Comparison of ENCODE assay signal across 30 cellular contexts in the genomic region with DNA sequence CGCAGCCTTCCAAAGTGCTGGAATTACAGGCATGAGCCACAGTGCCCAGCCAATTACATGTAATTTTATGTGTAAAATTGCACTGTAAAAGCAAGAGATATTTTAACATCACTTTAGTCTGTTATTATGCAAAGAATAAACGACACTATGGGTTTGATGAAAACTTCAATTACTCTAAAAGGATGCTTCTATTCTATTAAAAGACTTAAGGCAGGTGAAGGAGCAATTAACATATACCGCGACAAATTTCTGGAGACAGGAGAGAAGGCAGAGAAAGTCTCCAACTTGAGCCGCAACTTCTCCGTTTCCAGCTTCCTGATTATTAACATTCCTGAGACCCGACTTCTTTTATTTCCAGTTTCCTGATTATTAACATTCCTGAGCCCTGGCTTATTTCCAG. TPM values are rescaled to one million over a fixed set of nuclear protein-coding genes. Genes with fewer than 3 reads are reported as not detected.
A peak's percentile ranks its signal among the peaks of the same experiment; 100 is the strongest.
DNase-seq lines count a peak whose midpoint lies in the region; ATAC-seq, FAIRE-seq and TF ChIP-seq lines count a peak whose summit lies in the region.
"Had no signal": no experiment of that assay in that cellular context is flagged by ENCODE, and none has a peak within 500 bp of the region (broad histone marks: within the 10 kb centered on the region; RNA-seq: fewer than 3 reads in every experiment).

No MANE protein-coding gene starts in this region.

- no peak for DNase-seq in stimulated activated naive CD8-positive, alpha-beta T cell treated with anti-CD3 and anti-CD28 coated beads, Interleukin-15, amount 100 ng/mL, for 72 hours
- no peak for DNase-seq in stimulated activated naive CD8-positive, alpha-beta T cell treated with anti-CD3 and anti-CD28 coated beads, Interleukin-15, Interleukin-2, amounts not matched to agents 100 U/mL and 50 U/mL, for 24 hours
- no peak for DNase-seq in RWPE1 (ENCODE audit: low spot score)
- DNase-seq in kidney, result no peak
- DNase-seq in posterior vena cava (ENCODE audit: low spot score), result no peak
- no peak for DNase-seq in natural killer cell
- DNase-seq in mesenteric fat pad (ENCODE audit: low spot score), result no peak
- DNase-seq: activated B cell treated with CpG ODN at 0.5 μM for 24 hours; activated CD4-positive, alpha-beta T cell treated with anti-CD3 and anti-CD28 coated beads, Interleukin-2, amount 50 U/mL, for 4 hours; activated CD8-positive, alpha-beta memory T cell treated with anti-CD3 and anti-CD28 coated beads, Interleukin-2, amount 50 U/mL, for 48 hours; C1 segment of cervical spinal cord; dorsolateral prefrontal cortex; heart right ventricle; left cardiac atrium; naive B cell; NCI-H1092 treated with DMSO at 0.1 percent for 48 hours; NCI-H187 treated with DMSO at 0.1 percent for 48 hours; NCI-H2227 treated with DMSO at 0.1 percent for 48 hours; pancreas; right lobe of liver; Right ventricle myocardium superior; stimulated activated CD4-positive, alpha-beta T cell treated with anti-CD3 and anti-CD28 coated beads, Interleukin-15, amount 100 ng/mL, for 24 hours; SW 1271; upper lobe of left lung had no signal

- no peak overlapping the region for H3K4me3 Mint-ChIP-seq in stimulated activated naive CD8-positive, alpha-beta T cell treated with anti-CD3 and anti-CD28 coated beads, Interleukin-15, amount 100 ng/mL, for 72 hours
- no peak overlapping the region for H3K4me3 Mint-ChIP-seq in natural killer cell
- H3K4me3 Mint-ChIP-seq: activated B cell treated with CpG ODN at 0.5 μM for 24 hours; activated T-helper 17 cell treated with anti-CD3 and anti-CD28 coated beads, Interleukin-2, amount 50 U/mL, for 72 hours; memory B cell; naive B cell had no signal

- no peak overlapping the region for H3K27ac Mint-ChIP-seq in stimulated activated naive CD8-positive, alpha-beta T cell treated with anti-CD3 and anti-CD28 coated beads, Interleukin-15, amount 100 ng/mL, for 72 hours
- no peak overlapping the region for H3K27ac Mint-ChIP-seq in natural killer cell
- H3K27ac Mint-ChIP-seq: activated B cell treated with CpG ODN at 0.5 μM for 24 hours; activated naive CD4-positive, alpha-beta T cell treated with anti-CD3 and anti-CD28 coated beads, Interleukin-2, amount 50 U/mL, for 72 hours; activated T-helper 17 cell treated with anti-CD3 and anti-CD28 coated beads, Interleukin-2, amount 50 U/mL, for 72 hours; memory B cell; naive B cell had no signal

- no peaks in the 10 kb centered on the region for H3K27me3 Mint-ChIP-seq in stimulated activated naive CD8-positive, alpha-beta T cell treated with anti-CD3 and anti-CD28 coated beads, Interleukin-15, amount 100 ng/mL, for 72 hours
- H3K27me3 Mint-ChIP-seq in natural killer cell (ENCODE audit: low read depth in 2 of 2), result no peaks in the 10 kb centered on the region
- H3K27me3 Mint-ChIP-seq: activated B cell treated with CpG ODN at 0.5 μM for 24 hours; activated T-helper 17 cell treated with anti-CD3 and anti-CD28 coated beads, Interleukin-2, amount 50 U/mL, for 72 hours; memory B cell; naive B cell had no signal

- no peaks in the 10 kb centered on the region for H3K9me3 Mint-ChIP-seq in stimulated activated naive CD8-positive, alpha-beta T cell treated with anti-CD3 and anti-CD28 coated beads, Interleukin-15, amount 100 ng/mL, for 72 hours
- H3K9me3 Mint-ChIP-seq in natural killer cell, result no peaks in the 10 kb centered on the region
- H3K9me3 Mint-ChIP-seq: activated B cell treated with CpG ODN at 0.5 μM for 24 hours; activated naive CD4-positive, alpha-beta T cell treated with anti-CD3 and anti-CD28 coated beads, Interleukin-2, amount 50 U/mL, for 72 hours; activated T-helper 17 cell treated with anti-CD3 and anti-CD28 coated beads, Interleukin-2, amount 50 U/mL, for 72 hours; memory B cell; naive B cell had no signal

- H3K4me3 ChIP-seq in mesodermal cell (ENCODE audit: extremely low read depth, insufficient read depth, low read length, poor library complexity, severe bottlenecking), result no peak overlapping the region
- no peak overlapping the region for H3K4me3 ChIP-seq in kidney (ENCODE audit: low read length in 2 of 2)
- H3K4me3 ChIP-seq: dorsolateral prefrontal cortex, heart right ventricle, pancreas, right lobe of liver, upper lobe of left lung had no signal

- no peak overlapping the region for H3K9ac ChIP-seq in kidney (ENCODE audit: low read length in 2 of 2)

- H3K27ac ChIP-seq in RWPE1 (peak overlapping the region; percentile 20; the same call in 1 of the 2 replicates), mesodermal cell (ENCODE audit: low read depth, low read length, severe bottlenecking) (peak overlapping the region; percentile 96), kidney (ENCODE audit: low read depth in 2 of 2, low read length in 2 of 2) (no peak overlapping the region)
- H3K27ac ChIP-seq: dorsolateral prefrontal cortex, epithelial cell of prostate, heart right ventricle, HL-60, pancreas, right lobe of liver, upper lobe of left lung had no signal

- H3K36me3 Mint-ChIP-seq in natural killer cell, result no peaks in the 10 kb centered on the region

- FAIRE-seq in kidney (lab: Jason Lieb, UNC), result no peak
- FAIRE-seq: pancreas had no signal

- CTCF ChIA-PET in RWPE1 (lab: Yijun Ruan, JAX), result no interaction called here

- POLR2A ChIA-PET in RWPE1 (lab: Yijun Ruan, JAX; ENCODE audit: low non-redundant PET), result no interaction called here

- intact Hi-C loops in kidney (cut with DNase I), result no loop called here
- intact Hi-C loops in posterior vena cava (cut with DNase I), result no loop called here
- intact Hi-C loops in natural killer cell (cut with micrococcal nuclease), result no loop called here

- WGBS in mesodermal cell (ENCODE audit: insufficient coverage in 2 of 2), 2 experiments, result 97 to 98% methylated on average over 5 of the region's 7 CpGs

- H3K4me1 ChIP-seq in mesodermal cell (ENCODE audit: control insufficient read depth, insufficient read depth, low read length, poor library complexity, severe bottlenecking) (no peaks in the 10 kb centered on the region), kidney (ENCODE audit: control insufficient read depth in 1 of 2, insufficient read depth in 1 of 2, low read depth in 1 of 2, low read length in 2 of 2) (peaks cover 0 to 3% of the 10 kb centered on the region in 2 donors)
- H3K4me1 ChIP-seq: pancreas, right lobe of liver had no signal

- H3K4me1 Mint-ChIP-seq in stimulated activated naive CD8-positive, alpha-beta T cell treated with anti-CD3 and anti-CD28 coated beads, Interleukin-15, amount 100 ng/mL, for 72 hours, result peaks cover 8% of the 10 kb centered on the region
- peaks cover 7% of the 10 kb centered on the region in 2 donors for H3K4me1 Mint-ChIP-seq in natural killer cell
- H3K4me1 Mint-ChIP-seq: memory B cell had no signal

- ATAC-seq in stimulated activated naive CD8-positive, alpha-beta T cell treated with anti-CD3 and anti-CD28 coated beads, Interleukin-15, amount 100 ng/mL, for 72 hours, result peak; percentile 39
- no peak for ATAC-seq in stimulated activated naive CD8-positive, alpha-beta T cell treated with anti-CD3 and anti-CD28 coated beads, Interleukin-15, Interleukin-2, amounts not matched to agents 100 U/mL and 50 U/mL, for 24 hours
- no peak for ATAC-seq in natural killer cell
- ATAC-seq: activated naive CD4-positive, alpha-beta T cell treated with anti-CD3 and anti-CD28 coated beads, Interleukin-2, amount 50 U/mL, for 72 hours; activated T-helper 17 cell treated with anti-CD3 and anti-CD28 coated beads, Interleukin-2, amount 50 U/mL, for 72 hours; heart right ventricle; left cardiac atrium; pancreas had no signal

- peaks cover 42% of the 10 kb centered on the region for H3K36me3 ChIP-seq in mesodermal cell (ENCODE audit: control insufficient read depth, insufficient read depth, low read length)
- H3K36me3 ChIP-seq in kidney (ENCODE audit: control insufficient read depth in 1 of 2, insufficient read depth in 2 of 2, low read length in 2 of 2), result no peaks in the 10 kb centered on the region
- H3K36me3 ChIP-seq: pancreas, right lobe of liver had no signal

- TF ChIP-seq CTCF in RWPE1 (conservative IDR thresholded peaks at IDR 0.05; ENCODE audit: low read depth) (no peak), kidney (IDR thresholded peaks at IDR 0.05; ENCODE audit: borderline replicate concordance, extremely low read depth, insufficient read depth) (no peak), natural killer cell (IDR thresholded peaks at IDR 0.05) (no peak)

- H3K9me3 ChIP-seq in mesodermal cell (ENCODE audit: control insufficient read depth, low read length), result peaks cover 26% of the 10 kb centered on the region
- H3K9me3 ChIP-seq in kidney (ENCODE audit: control insufficient read depth in 1 of 2, low read length in 2 of 2), result no peaks in the 10 kb centered on the region
- H3K9me3 ChIP-seq: pancreas, right lobe of liver had no signal

RNA-seq across cellular contexts. Expression of gene FAM210A, which starts 53.7 kb away (rescaled TPM):
- polyA plus RNA-seq in mesodermal cell (2013, experiment 1 of 2), result 9.7 TPM
- polyA plus RNA-seq in mesodermal cell (2013, experiment 2 of 2), result 12.3 TPM
- total RNA-seq in kidney (13.7 TPM), posterior vena cava (10 to 100 TPM; 12.9 to 18.4 TPM), natural killer cell (10 to 100 TPM in 1 of 3 donors, 1 to 10 TPM in 2; 5.4 to 11.2 (median 9.2) TPM), mesenteric fat pad (17.3 TPM)
- polyA plus RNA-seq in kidney (ENCODE audit: insufficient read depth, low read depth, low replicate concordance), result 18.0 TPM

RNA-seq across cellular contexts. Expression of gene RNMT, which starts 53.8 kb away (rescaled TPM):
- polyA plus RNA-seq in mesodermal cell (2013, experiment 1 of 2), result 34.4 TPM
- polyA plus RNA-seq in mesodermal cell (2013, experiment 2 of 2), result 35.0 TPM
- total RNA-seq in kidney (32.4 TPM), posterior vena cava (10 to 100 TPM; 28.8 to 33.3 TPM), natural killer cell (10 to 100 TPM; 68.9 to 77.4 (median 71.9) TPM), mesenteric fat pad (23.2 TPM)
- 16.5 TPM for polyA plus RNA-seq in kidney (ENCODE audit: insufficient read depth, low read depth, low replicate concordance)

Comparison
In these comparisons a context has a peak if more than half of its experiments do, and no peak if none do; other contexts are left out.
1. H3K27ac ChIP-seq: peak in RWPE1 (single experiment) and mesodermal cell (single experiment); none in kidney (0 of 2).